ENCODE assay signal across 2 cellular contexts in the genomic region with DNA sequence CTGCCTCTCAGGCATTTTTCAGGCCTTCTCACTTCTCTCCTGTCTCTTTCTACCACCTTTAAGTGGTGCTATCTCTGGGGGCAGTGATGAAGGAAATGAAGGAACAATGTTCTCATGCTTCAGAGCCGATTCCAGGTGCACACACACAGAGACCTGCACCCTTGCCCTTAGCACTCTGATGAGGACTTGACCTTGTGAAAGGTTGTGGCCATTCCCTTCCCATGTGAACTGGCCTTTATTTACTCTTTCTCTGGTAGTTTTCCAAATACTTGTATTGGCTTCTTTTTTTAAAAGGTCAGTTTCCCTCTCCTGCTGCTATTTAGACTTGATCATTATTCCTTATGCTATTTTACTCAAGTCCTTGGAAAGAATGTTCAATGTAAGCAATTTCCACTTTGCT.
A peak's percentile ranks its signal among the peaks of the same experiment; 100 is the strongest.
TF ChIP-seq lines count a peak whose summit lies in the region.

No MANE protein-coding gene starts in this region.

TF ChIP-seq in IMR-90, 13 proteins besides CTCF, POLR2A, EP300 and RAD21:
- no peak for TF ChIP-seq NFE2L2 (IDR thresholded peaks at IDR 0.05; ENCODE audit: low read depth, low read length)
- no peak for TF ChIP-seq MAFK (IDR thresholded peaks at IDR 0.05; ENCODE audit: low read depth, low read length)
- TF ChIP-seq CHD1 (IDR thresholded peaks at IDR 0.05; ENCODE audit: low read depth, low read length), result no peak
- TF ChIP-seq MXI1 (IDR thresholded peaks at IDR 0.05; ENCODE audit: borderline replicate concordance, low read depth, low read length), result no peak
- no peak for TF ChIP-seq SMC3 (IDR thresholded peaks at IDR 0.05; ENCODE audit: low read depth, low read length)
- TF ChIP-seq FOS (IDR thresholded peaks at IDR 0.05; ENCODE audit: low read depth, low read length), result no peak
- no peak for TF ChIP-seq BHLHE40 (IDR thresholded peaks at IDR 0.05; ENCODE audit: low read depth, low read length)
- no peak for TF ChIP-seq CEBPB (IDR thresholded peaks at IDR 0.05; ENCODE audit: low read depth, low read length)
- TF ChIP-seq, protein P1, sequence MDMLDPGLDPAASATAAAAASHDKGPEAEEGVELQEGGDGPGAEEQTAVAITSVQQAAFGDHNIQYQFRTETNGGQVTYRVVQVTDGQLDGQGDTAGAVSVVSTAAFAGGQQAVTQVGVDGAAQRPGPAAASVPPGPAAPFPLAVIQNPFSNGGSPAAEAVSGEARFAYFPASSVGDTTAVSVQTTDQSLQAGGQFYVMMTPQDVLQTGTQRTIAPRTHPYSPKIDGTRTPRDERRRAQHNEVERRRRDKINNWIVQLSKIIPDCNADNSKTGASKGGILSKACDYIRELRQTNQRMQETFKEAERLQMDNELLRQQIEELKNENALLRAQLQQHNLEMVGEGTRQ (IDR thresholded peaks at IDR 0.05; ENCODE audit: low read depth, low read length), result no peak
- TF ChIP-seq RFX5 (IDR thresholded peaks at IDR 0.05; ENCODE audit: low read depth, low read length), result no peak
- TF ChIP-seq RCOR1 (IDR thresholded peaks at IDR 0.05; ENCODE audit: insufficient replicate concordance, low read length), result no peak
- TF ChIP-seq ELK1 (IDR thresholded peaks at IDR 0.05; ENCODE audit: borderline replicate concordance, low read depth, low read length), result no peak
- no peak for TF ChIP-seq MAZ (IDR thresholded peaks at IDR 0.05; ENCODE audit: borderline replicate concordance, low read depth, low read length)
TF ChIP-seq in IMR-90: peak in this region for 0.

TF ChIP-seq in HepG2, 621 proteins besides CTCF, POLR2A, EP300 and RAD21 (continues in another document):
- TF ChIP-seq SP1 (IDR thresholded peaks at IDR 0.05), result no peak
- TF ChIP-seq SP1 (CRISPR knock-in tag; IDR thresholded peaks at IDR 0.05), result no peak
- TF ChIP-seq ZBTB21 (CRISPR knock-in tag; IDR thresholded peaks at IDR 0.05), result no peak
- no peak for TF ChIP-seq ZNF713 (CRISPR knock-in tag; IDR thresholded peaks at IDR 0.05)
- no peak for TF ChIP-seq ADNP (CRISPR knock-in tag; IDR thresholded peaks at IDR 0.05)
- peak; percentile 68; the same call in 1 of the 2 replicates for TF ChIP-seq POGZ (CRISPR knock-in tag; IDR thresholded peaks at IDR 0.05)
- no peak for TF ChIP-seq ZFAT (CRISPR knock-in tag; conservative IDR thresholded peaks at IDR 0.05)
- no peak for TF ChIP-seq ZNF7 (CRISPR knock-in tag; IDR thresholded peaks at IDR 0.05)
- TF ChIP-seq, protein P2, sequence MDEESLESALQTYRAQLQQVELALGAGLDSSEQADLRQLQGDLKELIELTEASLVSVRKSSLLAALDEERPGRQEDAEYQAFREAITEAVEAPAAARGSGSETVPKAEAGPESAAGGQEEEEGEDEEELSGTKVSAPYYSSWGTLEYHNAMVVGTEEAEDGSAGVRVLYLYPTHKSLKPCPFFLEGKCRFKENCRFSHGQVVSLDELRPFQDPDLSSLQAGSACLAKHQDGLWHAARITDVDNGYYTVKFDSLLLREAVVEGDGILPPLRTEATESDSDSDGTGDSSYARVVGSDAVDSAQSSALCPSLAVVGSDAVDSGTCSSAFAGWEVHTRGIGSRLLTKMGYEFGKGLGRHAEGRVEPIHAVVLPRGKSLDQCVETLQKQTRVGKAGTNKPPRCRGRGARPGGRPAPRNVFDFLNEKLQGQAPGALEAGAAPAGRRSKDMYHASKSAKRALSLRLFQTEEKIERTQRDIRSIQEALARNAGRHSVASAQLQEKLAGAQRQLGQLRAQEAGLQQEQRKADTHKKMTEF (CRISPR knock-in tag; IDR thresholded peaks at IDR 0.05), result peak; percentile 48; the same call in 1 of the 2 replicates
- no peak for TF ChIP-seq MBD4 (IDR thresholded peaks at IDR 0.05; ENCODE audit: borderline replicate concordance, low read length)
- TF ChIP-seq ARNTL (CRISPR knock-in tag; IDR thresholded peaks at IDR 0.05), result no peak
- peak; percentile 41; the same call in 1 of the 2 replicates for TF ChIP-seq SALL1 (CRISPR knock-in tag; IDR thresholded peaks at IDR 0.05)
- no peak for TF ChIP-seq ZKSCAN1 (IDR thresholded peaks at IDR 0.05; ENCODE audit: low read length)
- TF ChIP-seq NBN (conservative IDR thresholded peaks at IDR 0.05), result no peak
- TF ChIP-seq ZBTB38 (CRISPR knock-in tag; IDR thresholded peaks at IDR 0.05), result no peak
- TF ChIP-seq CBFB (CRISPR knock-in tag; IDR thresholded peaks at IDR 0.05), result no peak
- TF ChIP-seq REPIN1 (CRISPR knock-in tag; IDR thresholded peaks at IDR 0.05; ENCODE audit: borderline replicate concordance, low read depth), result no peak
- TF ChIP-seq ZNF800 (CRISPR knock-in tag; IDR thresholded peaks at IDR 0.05), result no peak
- TF ChIP-seq AGO1 (IDR thresholded peaks at IDR 0.05; ENCODE audit: low read depth, low read length, poor library complexity, severe bottlenecking), result no peak
- peak; percentile 79 for TF ChIP-seq HNF4A (CRISPR knock-in tag; IDR thresholded peaks at IDR 0.05)
- no peak for TF ChIP-seq ZFP36L2 (CRISPR knock-in tag; IDR thresholded peaks at IDR 0.05)
- TF ChIP-seq ZNF205 (CRISPR knock-in tag; IDR thresholded peaks at IDR 0.05), result no peak
- no peak for TF ChIP-seq ZXDC (CRISPR knock-in tag; IDR thresholded peaks at IDR 0.05)
- no peak for TF ChIP-seq MBNL3 (CRISPR knock-in tag; conservative IDR thresholded peaks at IDR 0.05)
- TF ChIP-seq, protein P3, sequence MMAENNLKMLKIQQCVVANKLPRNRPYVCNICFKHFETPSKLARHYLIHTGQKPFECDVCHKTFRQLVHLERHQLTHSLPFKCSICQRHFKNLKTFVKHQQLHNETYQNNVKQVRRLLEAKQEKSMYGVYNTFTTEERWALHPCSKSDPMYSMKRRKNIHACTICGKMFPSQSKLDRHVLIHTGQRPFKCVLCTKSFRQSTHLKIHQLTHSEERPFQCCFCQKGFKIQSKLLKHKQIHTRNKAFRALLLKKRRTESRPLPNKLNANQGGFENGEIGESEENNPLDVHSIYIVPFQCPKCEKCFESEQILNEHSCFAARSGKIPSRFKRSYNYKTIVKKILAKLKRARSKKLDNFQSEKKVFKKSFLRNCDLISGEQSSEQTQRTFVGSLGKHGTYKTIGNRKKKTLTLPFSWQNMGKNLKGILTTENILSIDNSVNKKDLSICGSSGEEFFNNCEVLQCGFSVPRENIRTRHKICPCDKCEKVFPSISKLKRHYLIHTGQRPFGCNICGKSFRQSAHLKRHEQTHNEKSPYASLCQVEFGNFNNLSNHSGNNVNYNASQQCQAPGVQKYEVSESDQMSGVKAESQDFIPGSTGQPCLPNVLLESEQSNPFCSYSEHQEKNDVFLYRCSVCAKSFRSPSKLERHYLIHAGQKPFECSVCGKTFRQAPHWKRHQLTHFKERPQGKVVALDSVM (CRISPR knock-in tag; IDR thresholded peaks at IDR 0.05), result no peak
- no peak for TF ChIP-seq IKZF4 (CRISPR knock-in tag; IDR thresholded peaks at IDR 0.05; ENCODE audit: borderline replicate concordance, low read depth, not compliant biosample characterization)
- TF ChIP-seq HCFC1 (IDR thresholded peaks at IDR 0.05; ENCODE audit: low read depth, low read length), result no peak
- TF ChIP-seq, protein P4, sequence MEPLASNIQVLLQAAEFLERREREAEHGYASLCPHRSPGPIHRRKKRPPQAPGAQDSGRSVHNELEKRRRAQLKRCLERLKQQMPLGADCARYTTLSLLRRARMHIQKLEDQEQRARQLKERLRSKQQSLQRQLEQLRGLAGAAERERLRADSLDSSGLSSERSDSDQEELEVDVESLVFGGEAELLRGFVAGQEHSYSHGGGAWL (CRISPR knock-in tag; IDR thresholded peaks at IDR 0.05), result no peak
- TF ChIP-seq ZNF333 (CRISPR knock-in tag; IDR thresholded peaks at IDR 0.05; ENCODE audit: borderline replicate concordance), result no peak
- peak; percentile 57 for TF ChIP-seq BCL6 (CRISPR knock-in tag; IDR thresholded peaks at IDR 0.05)
- TF ChIP-seq STAT6 (CRISPR knock-in tag; IDR thresholded peaks at IDR 0.05; ENCODE audit: borderline replicate concordance), result no peak
- no peak for TF ChIP-seq RELA (CRISPR knock-in tag; IDR thresholded peaks at IDR 0.05)
- no peak for TF ChIP-seq ZNF383 (CRISPR knock-in tag; IDR thresholded peaks at IDR 0.05; ENCODE audit: borderline replicate concordance)
- no peak for TF ChIP-seq REL (CRISPR knock-in tag; conservative IDR thresholded peaks at IDR 0.05)
- TF ChIP-seq ZNF781 (CRISPR knock-in tag; IDR thresholded peaks at IDR 0.05; ENCODE audit: borderline replicate concordance, not compliant biosample characterization), result no peak
- TF ChIP-seq KAT2B (IDR thresholded peaks at IDR 0.05; ENCODE audit: borderline replicate concordance, low read depth, low read length), result no peak
- TF ChIP-seq ZNF331 (CRISPR knock-in tag; IDR thresholded peaks at IDR 0.05), result peak; percentile 43; the same call in 1 of the 2 replicates
- no peak for TF ChIP-seq ZMYM3 (CRISPR knock-in tag; IDR thresholded peaks at IDR 0.05)
- TF ChIP-seq JUND (CRISPR knock-in tag; IDR thresholded peaks at IDR 0.05), result no peak
- TF ChIP-seq ZHX1 (CRISPR knock-in tag; IDR thresholded peaks at IDR 0.05; ENCODE audit: low read depth), result no peak
- TF ChIP-seq HBP1 (CRISPR knock-in tag; IDR thresholded peaks at IDR 0.05; ENCODE audit: low read depth), result no peak
